8 cellular contexts compared by ENCODE assay signal in the genomic region with DNA sequence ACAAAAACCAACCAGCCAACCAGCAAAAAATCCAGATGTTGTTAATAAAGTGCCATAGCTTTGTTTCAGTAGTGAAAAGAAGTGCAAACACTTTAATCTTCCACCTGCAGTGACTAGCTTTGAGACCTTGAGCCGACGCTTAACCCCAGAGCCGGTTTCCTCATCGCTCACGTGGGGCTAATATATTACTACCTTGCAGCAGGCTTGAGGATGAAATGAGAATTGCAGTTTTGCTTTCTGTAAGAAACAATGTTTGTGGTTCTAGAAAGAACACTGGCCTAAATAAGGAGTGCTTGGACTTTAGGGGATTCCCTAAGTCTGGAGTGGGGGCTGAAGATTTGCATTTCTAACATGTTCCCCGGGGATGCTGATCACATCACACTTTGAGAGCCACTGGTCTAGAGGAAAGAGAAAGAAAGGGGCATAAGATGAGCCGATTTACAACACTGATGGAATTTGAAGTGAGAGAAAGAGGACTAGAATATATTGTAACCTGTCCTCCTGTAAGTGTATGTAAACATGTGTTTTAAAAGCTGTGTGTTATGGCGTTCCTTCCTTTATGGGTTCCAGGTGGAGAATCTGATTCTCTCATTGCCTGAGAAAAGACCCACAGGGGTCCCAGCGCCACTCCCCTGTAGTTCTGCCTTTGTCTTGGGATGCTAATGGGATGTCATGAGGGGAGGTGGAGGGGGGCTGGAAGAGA. TPM values are rescaled to one million over a fixed set of nuclear protein-coding genes. Genes with fewer than 3 reads are reported as not detected.
DNase-seq lines count a peak whose midpoint lies in the region; ATAC-seq, FAIRE-seq and TF ChIP-seq lines count a peak whose summit lies in the region.

No MANE protein-coding gene starts in this region.

- no peak for TF ChIP-seq CTCF in HepG2 (CRISPR knock-in tag; IDR thresholded peaks at IDR 0.05)

- no TSS peak for BruUV-seq in HepG2 (replicated peaks; lab: Mats Ljungman, UMichigan)

- no peak for TF ChIP-seq RAD21 in HepG2 (CRISPR knock-in tag; IDR thresholded peaks at IDR 0.05)

- no peak overlapping the region for H3K9ac ChIP-seq in HepG2 (ENCODE audit: insufficient read depth, low read depth, low read length)

- peak; percentile 60 for FAIRE-seq in HepG2 (lab: Jason Lieb, UNC)

- H3K27ac ChIP-seq in HepG2 (ENCODE audit: extremely low read length, insufficient read depth, low read length): no peak overlapping the region

- peaks cover 12% of the 10 kb centered on the region for H3K4me1 ChIP-seq in HepG2 (ENCODE audit: insufficient read depth, low read length)

- in situ Hi-C loops in HepG2 (cut with HindIII; ENCODE audit: extremely low pct_ligation_motif_present, low pct_unique_long_range_greater_than_20kb): no loop called here

- intact Hi-C loops in HepG2 (cut with micrococcal nuclease; ENCODE audit: unreplicated experiment): loop anchor here (5.0 kb wide), 1 partner anchor 84 kb away; no protein-coding TSS in a partner anchor

- no peaks in the 10 kb centered on the region for H3K79me2 ChIP-seq in HepG2 (ENCODE audit: insufficient read depth, low read length)

- TF ChIP-seq POLR2A in HepG2 (IDR thresholded peaks at IDR 0.05; ENCODE audit: insufficient read depth in 1 of 2, low read depth in 2 of 2, low read length in 2 of 2): no peak

- CTCF ChIA-PET in HepG2 (lab: Yijun Ruan, JAX; ENCODE audit: low intra/inter-chr PET ratio, low total read pairs): no interaction called here

- POLR2A ChIA-PET in HepG2 (lab: Yijun Ruan, JAX): no interaction called here

- H3K9me3 ChIP-seq in HepG2 (ENCODE audit: low read length): no peaks in the 10 kb centered on the region

- peak overlapping the region; percentile 84 for H3K4me2 ChIP-seq in HepG2 (ENCODE audit: low read depth, low read length)

- 20% methylated on average over 9 of the region's 9 CpGs for WGBS in HepG2 (ENCODE audit: low lambda C conversion rate)

- no peaks in the 10 kb centered on the region for H4K20me1 ChIP-seq in HepG2 (ENCODE audit: insufficient read depth, low read length)

- H3K27me3 ChIP-seq in HepG2 (ENCODE audit: control insufficient read depth in 1 of 2, insufficient read depth in 2 of 2, low read length in 2 of 2): peaks cover 4 to 33% of the 10 kb centered on the region in 2 experiments

- DNase-seq in Daoy (ENCODE audit: low read depth) (peak; percentile 33), cerebellar cortex (ENCODE audit: low spot score) (peak; percentile 33), HepG2 (ENCODE audit: low spot score) (peak; percentile 11), SKM-1 treated with dmso at 0.1 percent for 144 hours (lab: John Stamatoyannopoulos, UW; ENCODE audit: unreplicated experiment) (no peak)
- peak; percentile 16 for DNase-seq in stimulated activated naive CD4-positive, alpha-beta T cell treated with Interleukin-2 at 50 U/mL for 16 hours (lab: John Stamatoyannopoulos, UW)

- peak; percentile 84 for ATAC-seq in GM19455 (IDR thresholded peaks at IDR 0.05; ENCODE audit: unreplicated experiment)
- ATAC-seq in HG03460 (IDR thresholded peaks at IDR 0.05; ENCODE audit: unreplicated experiment): peak; percentile 89
- ATAC-seq in SK-N-SH treated with all-trans-retinoic acid at 6 μM for 48 hours: peak; percentile 58
- ATAC-seq in HepG2: peak; percentile 84

- no peak overlapping the region for H2AFZ ChIP-seq in HepG2 (ENCODE audit: low read length)

- no peak for TF ChIP-seq EP300 in HepG2 (IDR thresholded peaks at IDR 0.05; ENCODE audit: low read depth in 2 of 2, low read length in 2 of 2)
- TF ChIP-seq EP300 in HepG2 (CRISPR knock-in tag; IDR thresholded peaks at IDR 0.05; ENCODE audit: borderline replicate concordance): no peak

- H3K4me3 ChIP-seq in HepG2 (replicated peaks in 1 of 3; ENCODE audit: insufficient read depth in 1 of 3, low read depth in 2 of 3, low read length in 3 of 3): peak overlapping the region in 2 of 3 experiments; percentile 55 to 72; a peak in 3 of 6 replicates

- no peaks in the 10 kb centered on the region for H3K36me3 ChIP-seq in HepG2 (replicated peaks in 1 of 2; ENCODE audit: control insufficient read depth in 1 of 2, insufficient read depth in 2 of 2, low read length in 2 of 2)

TF ChIP-seq in SK-N-SH treated with all-trans-retinoic acid at 6 μM for 48 hours, 23 proteins besides CTCF, POLR2A, EP300 and RAD21:
- TF ChIP-seq SNAI2 (CRISPR knock-in tag; IDR thresholded peaks at IDR 0.05): no peak
- no peak for TF ChIP-seq BACH2 (CRISPR knock-in tag; IDR thresholded peaks at IDR 0.05; ENCODE audit: borderline replicate concordance)
- no peak for TF ChIP-seq CREB5 (CRISPR knock-in tag; IDR thresholded peaks at IDR 0.05; ENCODE audit: low read depth)
- TF ChIP-seq RARB (CRISPR knock-in tag; IDR thresholded peaks at IDR 0.05): no peak
- no peak for TF ChIP-seq CSDC2 (CRISPR knock-in tag; IDR thresholded peaks at IDR 0.05)

TF ChIP-seq in HepG2, 621 proteins besides CTCF, POLR2A, EP300 and RAD21 (continues in another document):
- TF ChIP-seq JARID2 (CRISPR knock-in tag; IDR thresholded peaks at IDR 0.05; ENCODE audit: insufficient replicate concordance) (no peak), SOX13 (IDR thresholded peaks at IDR 0.05) (no peak), SOX13 (CRISPR knock-in tag; conservative IDR thresholded peaks at IDR 0.05 in 1 of 2, IDR thresholded peaks at IDR 0.05 in 1 of 2) (no peak), ZBTB1 (CRISPR knock-in tag; IDR thresholded peaks at IDR 0.05; ENCODE audit: borderline replicate concordance) (no peak), DDIT3 (CRISPR knock-in tag; IDR thresholded peaks at IDR 0.05) (no peak), USF2 (IDR thresholded peaks at IDR 0.05; ENCODE audit: low read depth, low read length) (peak; percentile 51; the same call in 1 of the 2 replicates), USF2 (CRISPR knock-in tag; IDR thresholded peaks at IDR 0.05; ENCODE audit: borderline replicate concordance) (no peak; the same call in 1 of the 2 replicates), HNRNPUL1 (IDR thresholded peaks at IDR 0.05; ENCODE audit: low read depth, low read length) (no peak), ZNF160 (CRISPR knock-in tag; IDR thresholded peaks at IDR 0.05) (no peak), NFKBIZ (CRISPR knock-in tag; IDR thresholded peaks at IDR 0.05) (no peak), ZNF343 (CRISPR knock-in tag; IDR thresholded peaks at IDR 0.05) (no peak), CEBPB (IDR thresholded peaks at IDR 0.05; ENCODE audit: borderline replicate concordance, low read depth, low read length) (peak; percentile 10; the same call in 1 of the 2 replicates), KDM3A (CRISPR knock-in tag; IDR thresholded peaks at IDR 0.05; ENCODE audit: low read depth) (no peak), EZH2 (conservative IDR thresholded peaks at IDR 0.05; ENCODE audit: low read depth, low read length) (peak; percentile 90; the same call in 1 of the 2 replicates), ZNF264 (CRISPR knock-in tag; IDR thresholded peaks at IDR 0.05) (no peak), DR1 (CRISPR knock-in tag; IDR thresholded peaks at IDR 0.05) (no peak), TBL1XR1 (IDR thresholded peaks at IDR 0.05; ENCODE audit: borderline replicate concordance, low read length, partially characterized antibody) (no peak), MBD4 (IDR thresholded peaks at IDR 0.05; ENCODE audit: borderline replicate concordance, low read length) (no peak)

RNA-seq across cellular contexts. Expression of gene FGF2, which starts 1.4 kb away (rescaled TPM):
- total RNA-seq in Daoy (2014; rRNA removed; shearing (Covaris generic)): 4.2 and 5.5 TPM in 2 replicates
- 0.02 and 0.04 TPM in 2 replicates for total RNA-seq in HepG2 (2016; rRNA removed; fragmentation: Illumina TruSeq; extraction: Trizol)
- not detected in 2 replicates for total RNA-seq in HepG2 (2016; cell fraction: cytosol; rRNA removed; fragmentation: Illumina TruSeq; extraction: Trizol; ENCODE audit: low read depth)
- total RNA-seq in HepG2 (2016; cell fraction: insoluble cytoplasmic fraction; rRNA removed; fragmentation: Illumina TruSeq; extraction: Trizol): 0.02 and 0.03 TPM in 2 replicates
- 0.03 TPM in 1 of 2 replicates, not detected in the other for total RNA-seq in HepG2 (2016; cell fraction: membrane; rRNA removed; fragmentation: Illumina TruSeq; extraction: Trizol)
- total RNA-seq in HepG2 (2016; cell fraction: nucleus; rRNA removed; fragmentation: Illumina TruSeq; extraction: Trizol): 0.09 TPM in 1 of 2 replicates, not detected in the other
- 0.01 TPM in 2 replicates for polyA plus RNA-seq in HepG2 (2011; rRNA removed)
- 0.01 and 0.03 TPM in 2 replicates for polyA plus RNA-seq in HepG2 (2011; cell fraction: cytosol; rRNA removed)
- not detected in 2 replicates for polyA plus RNA-seq in HepG2 (2011; cell fraction: nucleus; rRNA removed)
- polyA plus RNA-seq in HepG2 (2012): 0.03 TPM in 1 of 2 replicates, not detected in the other
- not detected in 2 replicates for polyA plus RNA-seq in HepG2 (2016; cell fraction: cytosol; fragmentation: Illumina TruSeq; extraction: Trizol; ENCODE audit: low read depth)
- polyA plus RNA-seq in HepG2 (2016; cell fraction: insoluble cytoplasmic fraction; fragmentation: Illumina TruSeq; extraction: Trizol; ENCODE audit: low read depth): 0.11 TPM in 1 of 2 replicates, not detected in the other
- not detected in 2 replicates for polyA plus RNA-seq in HepG2 (2016; cell fraction: membrane; fragmentation: Illumina TruSeq; extraction: Trizol; ENCODE audit: low read depth)
- polyA plus RNA-seq in HepG2 (2016; cell fraction: nucleus; fragmentation: Illumina TruSeq; extraction: Trizol; ENCODE audit: insufficient read depth, low read depth): 0.07 TPM in 1 of 2 replicates, not detected in the other
- 0.06 and 4.7 TPM in 2 replicates for polyA minus RNA-seq in HepG2 (2011; rRNA and poly(A)+ RNA removed; ENCODE audit: low replicate concordance)
- not detected in 2 replicates for polyA minus RNA-seq in HepG2 (2011; cell fraction: cytosol; rRNA and poly(A)+ RNA removed)
- polyA minus RNA-seq in HepG2 (2011; cell fraction: nucleus; rRNA and poly(A)+ RNA removed): 0.12 TPM in 1 of 2 replicates, not detected in the other
